In genomic region chr16:14415291-14415690, GRCh38 we compare ENCODE assay signal across 27 cellular contexts.
"Had no signal": no experiment of that assay in that cellular context is flagged by ENCODE, and none has a peak within 500 bp of the region (broad histone marks: within the 10 kb centered on the region; RNA-seq: fewer than 3 reads in every experiment).

No MANE protein-coding gene starts in this region.

- H3K4me2 ChIP-seq: PC-9 had no signal

- H3K9me3 ChIP-seq: adrenal gland, body of pancreas, breast epithelium, MG63 had no signal

- DNase-seq: activated CD4-positive, alpha-beta T cell treated with anti-CD3 and anti-CD28 coated beads, Interleukin-2, amount 10 ng/mL, durations not matched to agents 24 days and 14 days; activated CD4-positive, alpha-beta T cell treated with anti-CD3 and anti-CD28 coated beads, Interleukin-2, amount 50 U/mL, for 4 hours; activated CD8-positive, alpha-beta T cell treated with anti-CD3 and anti-CD28 coated beads, Interleukin-2, amount 10 ng/mL, durations not matched to agents 7 days and 5 days; activated gamma-delta T cell treated with Interleukin-2 at 50 U/mL for 16 hours; activated naive CD4-positive, alpha-beta T cell treated with anti-CD3 and anti-CD28 coated beads for 36 hours; activated T-cell treated with anti-CD3 and anti-CD28 coated beads, Interleukin-2, amount 50 U/mL, for 24 hours; adrenal gland; body of pancreas; Kasumi-1; KG1; MG63; NCI-H1092; NCI-H1436 treated with DMSO at 0.1 percent for 48 hours; NCI-H1694 treated with DMSO at 0.1 percent for 48 hours; NCI-H2029; NCI-H345; NCI-H524 treated with DMSO at 0.1 percent for 48 hours; NK-92 treated with Interleukin-12 subunit alpha and Interleukin-12 subunit beta, amount 100 ng/mL, for 24 hours; PC-9; SIG-M5; T-cell; T-helper 2 cell; T-helper 9 cell had no signal

- H3K4me3 ChIP-seq: adrenal gland, body of pancreas, breast epithelium, MG63, PC-9 had no signal

- H3K36me3 ChIP-seq: adrenal gland, breast epithelium, MG63 had no signal

- H3K27me3 ChIP-seq: adrenal gland, body of pancreas, breast epithelium, MG63 had no signal

- H3K4me1 ChIP-seq: breast epithelium had no signal

- H3K27ac ChIP-seq: adrenal gland, body of pancreas, breast epithelium, PC-9, RWPE1 had no signal

- FAIRE-seq: astrocyte, RCC 7860 had no signal
